In the genomic region with DNA sequence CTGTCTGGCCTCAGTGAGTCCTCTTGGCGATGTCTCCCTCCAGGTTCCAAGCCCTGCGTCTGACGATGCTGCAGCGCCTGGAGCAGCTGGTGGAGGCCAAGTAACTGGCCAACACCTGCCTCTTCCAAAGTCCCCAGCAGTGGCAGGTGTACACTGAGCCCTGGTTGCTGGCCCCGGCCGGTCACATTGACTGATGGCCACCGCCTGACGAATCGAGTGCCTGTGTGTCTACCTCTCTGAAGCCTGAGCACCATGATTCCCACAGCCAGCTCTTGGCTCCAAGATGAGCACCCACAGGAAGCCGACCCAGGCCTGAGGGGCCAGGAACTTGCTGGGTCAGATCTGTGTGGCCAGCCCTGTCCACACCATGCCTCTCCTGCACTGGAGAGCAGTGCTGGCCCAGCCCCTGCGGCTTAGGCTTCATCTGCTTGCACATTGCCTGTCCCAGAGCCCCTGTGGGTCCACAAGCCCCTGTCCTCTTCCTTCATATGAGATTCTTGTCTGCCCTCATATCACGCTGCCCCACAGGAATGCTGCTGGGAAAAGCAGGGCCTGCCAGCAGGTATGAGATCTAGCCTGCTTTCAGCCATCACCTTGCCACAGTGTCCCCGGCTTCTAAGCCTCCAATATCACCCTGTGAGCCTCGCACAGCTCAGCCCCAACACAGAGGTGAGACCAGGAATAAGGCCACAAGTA, we compare ENCODE assay signal across 14 cellular contexts. TPM values are rescaled to one million over a fixed set of nuclear protein-coding genes. Genes with fewer than 3 reads are reported as not detected.
DNase-seq lines count a peak whose midpoint lies in the region; ATAC-seq, FAIRE-seq and TF ChIP-seq lines count a peak whose summit lies in the region.
"Had no signal": no experiment of that assay in that cellular context is flagged by ENCODE, and none has a peak within 500 bp of the region (broad histone marks: within the 10 kb centered on the region; RNA-seq: fewer than 3 reads in every experiment).

No MANE protein-coding gene starts in this region.

- H4K20me1 ChIP-seq in HepG2 (ENCODE audit: insufficient read depth, low read length): no peaks in the 10 kb centered on the region

- in situ Hi-C loops in HepG2 (cut with HindIII; ENCODE audit: extremely low pct_ligation_motif_present, low pct_unique_long_range_greater_than_20kb): no loop called here

- 0 out of 2 replicates have a peak overlapping the region, but pooled peaks have one; percentile 9 for H3K4me2 ChIP-seq in HepG2 (ENCODE audit: low read depth, low read length)
- H3K4me2 ChIP-seq: SK-N-SH had no signal

- FAIRE-seq in HepG2 (lab: Jason Lieb, UNC): no peak
- FAIRE-seq: small intestine had no signal

- no peaks in the 10 kb centered on the region for H3K79me2 ChIP-seq in HepG2 (ENCODE audit: insufficient read depth, low read length)

- TF ChIP-seq CTCF in HepG2 (CRISPR knock-in tag; IDR thresholded peaks at IDR 0.05): no peak
- TF ChIP-seq CTCF in right lobe of liver (IDR thresholded peaks at IDR 0.05): no peak
- TF ChIP-seq CTCF in esophagus muscularis mucosa (IDR thresholded peaks at IDR 0.05): no peak
- TF ChIP-seq CTCF in ovary (IDR thresholded peaks at IDR 0.05): no peak
- TF ChIP-seq CTCF in vagina (IDR thresholded peaks at IDR 0.05): no peak

- TF ChIP-seq POLR2A in HepG2 (IDR thresholded peaks at IDR 0.05; ENCODE audit: insufficient read depth in 1 of 2, low read depth in 2 of 2, low read length in 2 of 2) (no peak), right lobe of liver (IDR thresholded peaks at IDR 0.05) (no peak), esophagus muscularis mucosa (IDR thresholded peaks at IDR 0.05; ENCODE audit: low read depth) (no peak), ovary (IDR thresholded peaks at IDR 0.05) (no peak), vagina (IDR thresholded peaks at IDR 0.05) (no peak)

- 100% methylated on average over 3 of the region's 14 CpGs for WGBS in HepG2 (ENCODE audit: low lambda C conversion rate)
- WGBS in right lobe of liver (ENCODE audit: insufficient coverage, low coverage, low lambda C conversion rate, missing lambda C conversion rate): 100% methylated on average over 2 of the region's 14 CpGs
- 93% methylated on average over 12 of the region's 14 CpGs for WGBS in esophagus muscularis mucosa
- WGBS in ovary, 3 donors: 96 to 97% (median 96%) methylated on average over 14 of the region's 14 CpGs

- H3K4me3 ChIP-seq in HepG2 (replicated peaks in 1 of 3; ENCODE audit: insufficient read depth in 1 of 3, low read depth in 2 of 3, low read length in 3 of 3): no peak overlapping the region
- H3K4me3 ChIP-seq in right lobe of liver: no peak overlapping the region
- H3K4me3 ChIP-seq in esophagus muscularis mucosa: no peak overlapping the region
- H3K4me3 ChIP-seq in ovary: no peak overlapping the region
- no peak overlapping the region for H3K4me3 ChIP-seq in vagina

- H3K36me3 ChIP-seq in HepG2 (replicated peaks in 1 of 2; ENCODE audit: control insufficient read depth in 1 of 2, insufficient read depth in 2 of 2, low read length in 2 of 2) (peaks cover 14 to 25% of the 10 kb centered on the region in 2 experiments; a peak in 3 of 5 replicates), right lobe of liver (no peaks in the 10 kb centered on the region), esophagus muscularis mucosa (peaks cover 4 to 54% (median 45%) of the 10 kb centered on the region in 4 donors), ovary (no peaks in the 10 kb centered on the region), vagina (no peaks in the 10 kb centered on the region)

- no peak for TF ChIP-seq RAD21 in HepG2 (CRISPR knock-in tag; IDR thresholded peaks at IDR 0.05)

- H3K27ac Mint-ChIP-seq in activated naive CD4-positive, alpha-beta T cell treated with anti-CD3 and anti-CD28 coated beads, Interleukin-2, amount 50 U/mL, for 72 hours: no peak overlapping the region

- CTCF ChIA-PET in HepG2 (lab: Yijun Ruan, JAX; ENCODE audit: low intra/inter-chr PET ratio, low total read pairs): no interaction called here

- ATAC-seq in HepG2 (no peak), right lobe of liver (no peak)
- ATAC-seq in activated naive CD4-positive, alpha-beta T cell treated with anti-CD3 and anti-CD28 coated beads, Interleukin-2, amount 50 U/mL, for 72 hours: no peak

- BruUV-seq in HepG2 (replicated peaks; lab: Mats Ljungman, UMichigan): no TSS peak

- peak overlapping the region; percentile 29; the same call in 1 of the 2 replicates for H3K9ac ChIP-seq in HepG2 (ENCODE audit: insufficient read depth, low read depth, low read length)
- H3K9ac ChIP-seq: SK-N-SH had no signal

- H3K27ac ChIP-seq in HepG2 (ENCODE audit: extremely low read length, insufficient read depth, low read length) (peak overlapping the region; percentile 92), right lobe of liver (peak overlapping the region in 1 of 3 donors; percentile 11), esophagus muscularis mucosa (replicated peaks in 1 of 4) (peak overlapping the region; percentile 90 to 95 (median 92)), ovary (peak overlapping the region in 1 of 2 donors; percentile 86), vagina (peak overlapping the region; percentile 92)
- H3K27ac ChIP-seq: epithelial cell of prostate had no signal

- H3K27me3 ChIP-seq in HepG2 (ENCODE audit: control insufficient read depth in 1 of 2, insufficient read depth in 2 of 2, low read length in 2 of 2) (no peaks in the 10 kb centered on the region), right lobe of liver (no peaks in the 10 kb centered on the region), esophagus muscularis mucosa (no peaks in the 10 kb centered on the region), ovary (no peaks in the 10 kb centered on the region), vagina (no peaks in the 10 kb centered on the region)

- H3K4me1 ChIP-seq in HepG2 (ENCODE audit: insufficient read depth, low read length) (peaks cover 96% of the 10 kb centered on the region), right lobe of liver (peaks cover 0 to 81% (median 46%) of the 10 kb centered on the region in 4 donors), esophagus muscularis mucosa (peaks cover 80 to 86% (median 82%) of the 10 kb centered on the region in 4 donors), ovary (ENCODE audit: insufficient read depth) (peaks cover 50% of the 10 kb centered on the region), vagina (peaks cover 59% of the 10 kb centered on the region)

- intact Hi-C loops in HepG2 (cut with micrococcal nuclease; ENCODE audit: unreplicated experiment): loop anchor here (5.0 kb wide), 1 partner anchor 61 kb away; no protein-coding TSS in a partner anchor
- intact Hi-C loops in right lobe of liver (cut with DNase I): no loop called here
- intact Hi-C loops in esophagus muscularis mucosa (cut with DNase I): no loop called here
- intact Hi-C loops in ovary (cut with DNase I): no loop called here
- intact Hi-C loops in vagina (cut with DNase I): no loop called here

- no peak overlapping the region for H2AFZ ChIP-seq in HepG2 (ENCODE audit: low read length)

- no peaks in the 10 kb centered on the region for H3K9me3 ChIP-seq in HepG2 (ENCODE audit: low read length)
- no peaks in the 10 kb centered on the region for H3K9me3 ChIP-seq in right lobe of liver
- H3K9me3 ChIP-seq in esophagus muscularis mucosa: no peaks in the 10 kb centered on the region
- H3K9me3 ChIP-seq in ovary: no peaks in the 10 kb centered on the region
- no peaks in the 10 kb centered on the region for H3K9me3 ChIP-seq in vagina
- H3K9me3 ChIP-seq: SK-N-SH had no signal

- DNase-seq in HepG2 (ENCODE audit: low spot score) (no peak), right lobe of liver (no peak), esophagus muscularis mucosa (ENCODE audit: extremely low spot score) (peak; percentile 60), ovary (peak; percentile 9 to 37 (median 21)), vagina (ENCODE audit: extremely low spot score in 2 of 2) (peak; percentile 83 to 84), anterior cingulate cortex (lab: John Stamatoyannopoulos, UW) (no peak), foreskin melanocyte (no peak)
- DNase-seq in activated naive CD4-positive, alpha-beta T cell treated with anti-CD3 and anti-CD28 coated beads, Interleukin-2, amount 50 U/mL, for 72 hours (ENCODE audit: low spot score in 2 of 2): no peak
- DNase-seq: AML-193, NCI-H1105, NCI-H69, SK-N-SH, small intestine had no signal

- POLR2A ChIA-PET in HepG2 (lab: Yijun Ruan, JAX): interaction anchor here (1.0 to 12.0 kb wide), 4 partner anchors 12 to 61 kb away, joined by 5 to 863 read pairs (median 24); partner anchors contain the start of genes DEPP1 and RASSF4

- no peaks in the 10 kb centered on the region for H3K9me3 Mint-ChIP-seq in activated naive CD4-positive, alpha-beta T cell treated with anti-CD3 and anti-CD28 coated beads, Interleukin-2, amount 50 U/mL, for 72 hours

- TF ChIP-seq EP300 in HepG2 (IDR thresholded peaks at IDR 0.05; ENCODE audit: low read depth in 2 of 2, low read length in 2 of 2) (no peak), HepG2 (CRISPR knock-in tag; IDR thresholded peaks at IDR 0.05; ENCODE audit: borderline replicate concordance) (no peak), esophagus muscularis mucosa (IDR thresholded peaks at IDR 0.05) (no peak), ovary (IDR thresholded peaks at IDR 0.05) (no peak)

- no peaks in the 10 kb centered on the region for H3K36me3 Mint-ChIP-seq in activated naive CD4-positive, alpha-beta T cell treated with anti-CD3 and anti-CD28 coated beads, Interleukin-2, amount 50 U/mL, for 72 hours

RNA-seq across cellular contexts. Expression of gene ZNF22, which starts 7.3 kb away (rescaled TPM):
- total RNA-seq in HepG2 (2016; rRNA removed; fragmentation: Illumina TruSeq; extraction: Trizol) (0.40 and 0.58 TPM in 2 replicates), right lobe of liver (10 to 100 TPM; 10.3 to 25.2 (median 12.2) TPM), esophagus muscularis mucosa (10 to 100 TPM; 17.5 to 24.4 (median 19.5) TPM), ovary (10 to 100 TPM; 19.4 to 38.0 (median 28.6) TPM), vagina (20.6 TPM)
- not detected in 2 replicates for total RNA-seq in HepG2 (2016; cell fraction: cytosol; rRNA removed; fragmentation: Illumina TruSeq; extraction: Trizol; ENCODE audit: low read depth)
- total RNA-seq in HepG2 (2016; cell fraction: insoluble cytoplasmic fraction; rRNA removed; fragmentation: Illumina TruSeq; extraction: Trizol): 0.49 and 0.56 TPM in 2 replicates
- 0.28 and 0.45 TPM in 2 replicates for total RNA-seq in HepG2 (2016; cell fraction: membrane; rRNA removed; fragmentation: Illumina TruSeq; extraction: Trizol)
- total RNA-seq in HepG2 (2016; cell fraction: nucleus; rRNA removed; fragmentation: Illumina TruSeq; extraction: Trizol): 0.75 and 1.2 TPM in 2 replicates
- polyA plus RNA-seq in HepG2 (2011; rRNA removed) (1.1 and 1.3 TPM in 2 replicates), ovary (10 to 100 TPM; 25.5 to 27.4 TPM)
- 0.35 and 0.77 TPM in 2 replicates for polyA plus RNA-seq in HepG2 (2011; cell fraction: cytosol; rRNA removed)
- polyA plus RNA-seq in HepG2 (2011; cell fraction: nucleus; rRNA removed): 1.2 and 1.7 TPM in 2 replicates
- polyA plus RNA-seq in HepG2 (2012): 1.6 and 2.5 TPM in 2 replicates
- polyA plus RNA-seq in HepG2 (2016; cell fraction: cytosol; fragmentation: Illumina TruSeq; extraction: Trizol; ENCODE audit: low read depth): 0.07 and 0.09 TPM in 2 replicates
- 0.60 and 0.62 TPM in 2 replicates for polyA plus RNA-seq in HepG2 (2016; cell fraction: insoluble cytoplasmic fraction; fragmentation: Illumina TruSeq; extraction: Trizol; ENCODE audit: low read depth)
- 0.22 and 0.27 TPM in 2 replicates for polyA plus RNA-seq in HepG2 (2016; cell fraction: membrane; fragmentation: Illumina TruSeq; extraction: Trizol; ENCODE audit: low read depth)
- 0.89 and 1.1 TPM in 2 replicates for polyA plus RNA-seq in HepG2 (2016; cell fraction: nucleus; fragmentation: Illumina TruSeq; extraction: Trizol; ENCODE audit: insufficient read depth, low read depth)
- not detected in 2 replicates for polyA minus RNA-seq in HepG2 (2011; rRNA and poly(A)+ RNA removed; ENCODE audit: low replicate concordance)
- polyA minus RNA-seq in HepG2 (2011; cell fraction: cytosol; rRNA and poly(A)+ RNA removed): not detected in 2 replicates
- polyA minus RNA-seq in HepG2 (2011; cell fraction: nucleus; rRNA and poly(A)+ RNA removed): 2.2 and 2.4 TPM in 2 replicates
- 10 to 100 TPM in 1 of 2 donors, 1 to 10 TPM in 1; 3.1 to 20.9 TPM for total RNA-seq in activated naive CD4-positive, alpha-beta T cell treated with anti-CD3 and anti-CD28 coated beads, Interleukin-2, amount 50 U/mL, for 72 hours

RNA-seq across cellular contexts. Expression of gene DEPP1, which starts 14.8 kb away (rescaled TPM):
- total RNA-seq in HepG2 (2016; rRNA removed; fragmentation: Illumina TruSeq; extraction: Trizol) (11.2 and 14.8 TPM in 2 replicates), right lobe of liver (10 to 100 TPM in 5 of 6 experiments, 1 to 10 TPM in 1; 5.3 to 94.6 (median 71.5) TPM), esophagus muscularis mucosa (100 to 1,000 TPM in 2 of 4 donors, 10 to 100 TPM in 2; 32.0 to 413 (median 126) TPM), ovary (100 to 1,000 TPM in 5 of 7 donors, 10 to 100 TPM in 2; 35.6 to 511 (median 174) TPM), vagina (155 TPM)
- total RNA-seq in HepG2 (2016; cell fraction: cytosol; rRNA removed; fragmentation: Illumina TruSeq; extraction: Trizol; ENCODE audit: low read depth): 3.0 and 5.0 TPM in 2 replicates
- total RNA-seq in HepG2 (2016; cell fraction: insoluble cytoplasmic fraction; rRNA removed; fragmentation: Illumina TruSeq; extraction: Trizol): 9.0 and 15.3 TPM in 2 replicates
- 9.0 and 9.3 TPM in 2 replicates for total RNA-seq in HepG2 (2016; cell fraction: membrane; rRNA removed; fragmentation: Illumina TruSeq; extraction: Trizol)
- total RNA-seq in HepG2 (2016; cell fraction: nucleus; rRNA removed; fragmentation: Illumina TruSeq; extraction: Trizol): 15.1 and 16.0 TPM in 2 replicates
- polyA plus RNA-seq in HepG2 (2011; rRNA removed) (270 and 338 TPM in 2 replicates), ovary (100 to 1,000 TPM in 1 of 2 donors, 10 to 100 TPM in 1; 56.7 to 603 TPM)
- 261 and 317 TPM in 2 replicates for polyA plus RNA-seq in HepG2 (2011; cell fraction: cytosol; rRNA removed)
- polyA plus RNA-seq in HepG2 (2011; cell fraction: nucleus; rRNA removed): 103 and 135 TPM in 2 replicates
- 132 and 232 TPM in 2 replicates for polyA plus RNA-seq in HepG2 (2012)
- polyA plus RNA-seq in HepG2 (2016; cell fraction: cytosol; fragmentation: Illumina TruSeq; extraction: Trizol; ENCODE audit: low read depth): 2.0 and 2.5 TPM in 2 replicates
- polyA plus RNA-seq in HepG2 (2016; cell fraction: insoluble cytoplasmic fraction; fragmentation: Illumina TruSeq; extraction: Trizol; ENCODE audit: low read depth): 9.3 and 11.2 TPM in 2 replicates
- polyA plus RNA-seq in HepG2 (2016; cell fraction: membrane; fragmentation: Illumina TruSeq; extraction: Trizol; ENCODE audit: low read depth): 3.6 and 5.2 TPM in 2 replicates
- polyA plus RNA-seq in HepG2 (2016; cell fraction: nucleus; fragmentation: Illumina TruSeq; extraction: Trizol; ENCODE audit: insufficient read depth, low read depth): 13.4 and 15.5 TPM in 2 replicates
- polyA minus RNA-seq in HepG2 (2011; rRNA and poly(A)+ RNA removed; ENCODE audit: low replicate concordance): 1.8 and 739 TPM in 2 replicates
- polyA minus RNA-seq in HepG2 (2011; cell fraction: cytosol; rRNA and poly(A)+ RNA removed): 249 and 254 TPM in 2 replicates
- polyA minus RNA-seq in HepG2 (2011; cell fraction: nucleus; rRNA and poly(A)+ RNA removed): 107 and 142 TPM in 2 replicates
- total RNA-seq in activated naive CD4-positive, alpha-beta T cell treated with anti-CD3 and anti-CD28 coated beads, Interleukin-2, amount 50 U/mL, for 72 hours: 1 to 10 TPM in 1 of 2 donors, under 1 TPM in 1; 0.32 to 1.7 TPM

RNA-seq across cellular contexts. Expression of gene RASSF4, which starts 33.8 kb away (rescaled TPM):
- 49.9 and 51.7 TPM in 2 replicates for total RNA-seq in HepG2 (2016; rRNA removed; fragmentation: Illumina TruSeq; extraction: Trizol)
- 22.4 and 22.8 TPM in 2 replicates for total RNA-seq in HepG2 (2016; cell fraction: cytosol; rRNA removed; fragmentation: Illumina TruSeq; extraction: Trizol; ENCODE audit: low read depth)
- 49.9 and 50.1 TPM in 2 replicates for total RNA-seq in HepG2 (2016; cell fraction: insoluble cytoplasmic fraction; rRNA removed; fragmentation: Illumina TruSeq; extraction: Trizol)
- 39.2 and 45.6 TPM in 2 replicates for total RNA-seq in HepG2 (2016; cell fraction: membrane; rRNA removed; fragmentation: Illumina TruSeq; extraction: Trizol)
- 52.1 and 54.6 TPM in 2 replicates for total RNA-seq in HepG2 (2016; cell fraction: nucleus; rRNA removed; fragmentation: Illumina TruSeq; extraction: Trizol)
- 34.0 and 39.7 TPM in 2 replicates for polyA plus RNA-seq in HepG2 (2011; rRNA removed)
- polyA plus RNA-seq in HepG2 (2011; cell fraction: cytosol; rRNA removed): 20.4 and 25.8 TPM in 2 replicates
- 140 TPM in 2 replicates for polyA plus RNA-seq in HepG2 (2011; cell fraction: nucleus; rRNA removed)
- polyA plus RNA-seq in HepG2 (2012): 25.0 and 26.7 TPM in 2 replicates
- 18.5 and 22.5 TPM in 2 replicates for polyA plus RNA-seq in HepG2 (2016; cell fraction: cytosol; fragmentation: Illumina TruSeq; extraction: Trizol; ENCODE audit: low read depth)
- 53.5 and 57.9 TPM in 2 replicates for polyA plus RNA-seq in HepG2 (2016; cell fraction: insoluble cytoplasmic fraction; fragmentation: Illumina TruSeq; extraction: Trizol; ENCODE audit: low read depth)
- 31.2 and 31.3 TPM in 2 replicates for polyA plus RNA-seq in HepG2 (2016; cell fraction: membrane; fragmentation: Illumina TruSeq; extraction: Trizol; ENCODE audit: low read depth)
- polyA plus RNA-seq in HepG2 (2016; cell fraction: nucleus; fragmentation: Illumina TruSeq; extraction: Trizol; ENCODE audit: insufficient read depth, low read depth): 84.5 and 98.6 TPM in 2 replicates
- 0.12 and 67.0 TPM in 2 replicates for polyA minus RNA-seq in HepG2 (2011; rRNA and poly(A)+ RNA removed; ENCODE audit: low replicate concordance)
- polyA minus RNA-seq in HepG2 (2011; cell fraction: cytosol; rRNA and poly(A)+ RNA removed): 13.4 and 16.0 TPM in 2 replicates
- polyA minus RNA-seq in HepG2 (2011; cell fraction: nucleus; rRNA and poly(A)+ RNA removed): 74.3 and 88.9 TPM in 2 replicates
- total RNA-seq in right lobe of liver: 10 to 100 TPM; 13.6 to 28.5 (median 19.6) TPM
- 10 to 100 TPM; 27.6 to 41.5 (median 32.7) TPM for total RNA-seq in esophagus muscularis mucosa
- total RNA-seq in ovary: 10 to 100 TPM in 3 of 7 donors, 1 to 10 TPM in 4; 4.8 to 21.9 (median 7.3) TPM
- 1 to 10 TPM; 8.1 to 9.7 TPM for polyA plus RNA-seq in ovary
- total RNA-seq in vagina: 29.2 TPM
- total RNA-seq in activated naive CD4-positive, alpha-beta T cell treated with anti-CD3 and anti-CD28 coated beads, Interleukin-2, amount 50 U/mL, for 72 hours: 1 to 10 TPM; 1.5 to 4.1 TPM

Comparison
In these comparisons a context has a peak if more than half of its experiments do, and no peak if none do; other contexts are left out.
1. DNase-seq: peak in esophagus muscularis mucosa (single experiment), ovary (5 of 5) and vagina (2 of 2); none in HepG2 (single experiment), right lobe of liver (0 of 3), anterior cingulate cortex (0 of 58), foreskin melanocyte (single experiment) and activated naive CD4-positive, alpha-beta T cell treated with anti-CD3 and anti-CD28 coated beads, Interleukin-2, amount 50 U/mL, for 72 hours (0 of 2).